8 cellular contexts compared by ENCODE assay signal in genomic region chr19:57487477-57488298, GRCh38. TPM values are rescaled to one million over a fixed set of nuclear protein-coding genes. Genes with fewer than 3 reads are reported as not detected.
A peak's percentile ranks its signal among the peaks of the same experiment; 100 is the strongest.
DNase-seq lines count a peak whose midpoint lies in the region; ATAC-seq and TF ChIP-seq lines count a peak whose summit lies in the region.
"Not testable (repeated sequence)": the region's sequence is repeated elsewhere in the genome, so short reads cannot be mapped to it uniquely, and the experiment has no call there.

ZNF419 (plus strand) TSS chr19:57487750; CDS start chr19:57487951, 201 bp downstream.

- intact Hi-C loops in mucosa of descending colon (cut with DNase I, micrococcal nuclease): not testable (repeated sequence)

- H3K27me3 ChIP-seq in OCI-LY1 (ENCODE audit: insufficient read depth, low read length): not testable (repeated sequence)

- not testable (repeated sequence) for H3K79me2 ChIP-seq in OCI-LY1 (ENCODE audit: insufficient read depth, low read length)

- H3K36me3 ChIP-seq in OCI-LY1 (ENCODE audit: insufficient read depth, low read length); mucosa of descending colon (ENCODE audit: low read depth): not testable (repeated sequence)

- H3F3A ChIP-seq in OCI-LY1 (ENCODE audit: insufficient read depth, low read length): not testable (repeated sequence)

- TF ChIP-seq CTCF in OCI-LY1 (IDR thresholded peaks at IDR 0.05; ENCODE audit: low read length); mucosa of descending colon (IDR thresholded peaks at IDR 0.05): not testable (repeated sequence)

- not testable (repeated sequence) for H3K4me1 ChIP-seq in OCI-LY1 (ENCODE audit: insufficient read depth, low read length, severe bottlenecking); mucosa of descending colon (ENCODE audit: low read depth)

- H3K27ac ChIP-seq in OCI-LY1 (ENCODE audit: low read depth, low read length, poor library complexity, severe bottlenecking): not testable (repeated sequence)
- H3K27ac ChIP-seq in epithelial cell of prostate: peak within 1 kb of the TSS; percentile 81

- ATAC-seq in GM21515 (IDR thresholded peaks at IDR 0.05; ENCODE audit: unreplicated experiment): peak; percentile 87
- ATAC-seq in mucosa of descending colon: peak; percentile 100

- peak; percentile 95 for DNase-seq in DMS 273 (lab: John Stamatoyannopoulos, UW; ENCODE audit: unreplicated experiment)
- peak; percentile 94 for DNase-seq in HuH-7 (ENCODE audit: low spot score)
- DNase-seq in activated T-cell treated with anti-CD3 and anti-CD28 coated beads for 1 hour (ENCODE audit: low read depth): peak; percentile 93
- DNase-seq in epithelial cell of prostate (ENCODE audit: low read depth, low spot score): peak; percentile 80
- peak; percentile 95 to 97 (median 96) for DNase-seq in mucosa of descending colon
- DNase-seq in stimulated activated CD8-positive, alpha-beta memory T cell treated with anti-CD3 and anti-CD28 coated beads, Interleukin-2, amount 100 ng/mL, for 48 hours (ENCODE audit: low read depth in 2 of 2): peak; percentile 83 to 93

- peak within 1 kb of the TSS; percentile 79 for H3K4me3 ChIP-seq in OCI-LY1 (ENCODE audit: low read depth, low read length, poor library complexity, severe bottlenecking)
- H3K4me3 ChIP-seq in mucosa of descending colon: peak within 1 kb of the TSS; percentile 87

- H3K4me2 ChIP-seq in OCI-LY1 (ENCODE audit: low read length): peak within 1 kb of the TSS; percentile 56

- H3K9me3 ChIP-seq in OCI-LY1 (ENCODE audit: low read length): not testable (repeated sequence)
- peaks cover 22% of the 10 kb centered on the region for H3K9me3 ChIP-seq in mucosa of descending colon

- H4K20me1 ChIP-seq in OCI-LY1 (ENCODE audit: insufficient read depth, low read length): not testable (repeated sequence)

- H3K9ac ChIP-seq in OCI-LY1 (ENCODE audit: low read length): peak within 1 kb of the TSS; percentile 77

- 0 out of 2 replicates have a peak within 1 kb of the TSS, but pooled peaks have one; percentile 51 for H2AFZ ChIP-seq in OCI-LY1 (ENCODE audit: low read length)

- H3K9me2 ChIP-seq in OCI-LY1 (ENCODE audit: low read depth, low read length): not testable (repeated sequence)

RNA-seq across cellular contexts. Expression of gene ZNF419, which starts in this region (rescaled TPM):
- total RNA-seq in mucosa of descending colon: 1 to 10 TPM; 3.9 to 8.4 (median 5.2) TPM
